10 cellular contexts compared by ENCODE assay signal in the genomic region with DNA sequence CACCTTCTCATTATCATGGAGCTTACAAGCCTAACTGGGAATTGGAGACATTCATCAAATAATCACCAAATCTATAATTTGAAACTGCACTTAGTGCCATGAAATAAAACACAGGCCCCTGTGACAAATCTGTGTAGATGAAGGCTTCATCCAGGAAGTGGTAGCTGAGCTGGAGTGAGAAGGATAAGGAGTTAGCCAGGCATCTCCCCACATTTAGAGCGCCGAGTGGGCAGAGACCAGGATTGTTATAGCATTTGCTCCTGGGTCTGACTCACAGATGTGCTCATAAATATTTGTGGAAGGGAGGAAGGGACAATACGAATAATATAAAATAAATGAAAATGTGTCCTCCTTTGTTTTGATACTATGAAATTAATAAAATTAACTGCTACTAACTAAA. TPM values are rescaled to one million over a fixed set of nuclear protein-coding genes. Genes with fewer than 3 reads are reported as not detected.
DNase-seq lines count a peak whose midpoint lies in the region; ATAC-seq, FAIRE-seq and TF ChIP-seq lines count a peak whose summit lies in the region.
"Had no signal": no experiment of that assay in that cellular context is flagged by ENCODE, and none has a peak within 500 bp of the region (broad histone marks: within the 10 kb centered on the region; RNA-seq: fewer than 3 reads in every experiment).

No MANE protein-coding gene starts in this region.

- dilution Hi-C loops in endothelial cell of umbilical vein (cut with MboI; ENCODE audit: extremely low pct_ligation_motif_present, low sequenced_read_pairs), result no loop called here

- H3K27me3 ChIP-seq in DOHH2 (ENCODE audit: control insufficient read depth, low read length), result no peaks in the 10 kb centered on the region
- no peaks in the 10 kb centered on the region for H3K27me3 ChIP-seq in PC-9 (ENCODE audit: insufficient read depth, low read depth)
- no peaks in the 10 kb centered on the region for H3K27me3 ChIP-seq in endothelial cell of umbilical vein (ENCODE audit: control insufficient read depth in 2 of 2, insufficient read depth in 2 of 2, low read length in 2 of 2)
- H3K27me3 ChIP-seq in prostate gland (replicated peaks; ENCODE audit: insufficient read depth), result no peaks in the 10 kb centered on the region
- H3K27me3 ChIP-seq: adrenal gland had no signal

- BruUV-seq in PC-9 (replicated peaks; lab: Mats Ljungman, UMichigan) (no TSS peak), endothelial cell of umbilical vein (replicated peaks; lab: Mats Ljungman, UMichigan) (no TSS peak)

- no peak overlapping the region for H3K9ac ChIP-seq in endothelial cell of umbilical vein (replicated peaks; ENCODE audit: extremely low read depth, insufficient read depth, low read length)

- FAIRE-seq in endothelial cell of umbilical vein (lab: Jason Lieb, UNC), result peak; percentile 50

- CTCF ChIA-PET in PC-9 (lab: Charles Lee) (no interaction called here), endothelial cell of umbilical vein (lab: Charles Lee) (interaction anchor here (1.3 to 1.4 kb wide), 2 partner anchors 14 to 33 kb away, joined by 3 to 4 read pairs; no protein-coding TSS in a partner anchor)

- intact Hi-C loops in PC-9 (cut with micrococcal nuclease; ENCODE audit: unreplicated experiment) (no loop called here), endothelial cell of umbilical vein (cut with micrococcal nuclease) (loop anchor here (5.0 kb wide), 1 partner anchor 209 kb away; the partner anchor contains the start of gene TGOLN2), prostate gland (cut with DNase I) (no loop called here)

- H3K9me3 ChIP-seq in DOHH2 (ENCODE audit: control insufficient read depth, insufficient read depth, low read length) (no peaks in the 10 kb centered on the region), PC-9 (ENCODE audit: insufficient read depth, low read depth) (no peaks in the 10 kb centered on the region), endothelial cell of umbilical vein (replicated peaks; ENCODE audit: control insufficient read depth, insufficient read depth, low read length) (no peaks in the 10 kb centered on the region), prostate gland (no peaks in the 10 kb centered on the region)
- H3K9me3 ChIP-seq: adrenal gland had no signal

- POLR2A ChIA-PET in PC-9 (lab: Charles Lee; ENCODE audit: unreplicated experiment), result interaction anchor here (0.6 kb wide), 2 partner anchors 62 to 80 kb away, joined by 4 to 5 read pairs; no protein-coding TSS in a partner anchor
- POLR2A ChIA-PET in endothelial cell of umbilical vein (lab: Charles Lee), result interaction anchor here (0.6 to 1.6 kb wide), 3 partner anchors 10 to 107 kb away, joined by 3 to 4 read pairs (median 4); no protein-coding TSS in a partner anchor

- H4K20me1 ChIP-seq in DOHH2 (ENCODE audit: control insufficient read depth, insufficient read depth, low read depth, low read length) (peaks cover 19% of the 10 kb centered on the region), PC-9 (ENCODE audit: insufficient read depth) (peaks cover 21% of the 10 kb centered on the region), endothelial cell of umbilical vein (replicated peaks; ENCODE audit: control insufficient read depth, extremely low read depth, insufficient read depth, low read length) (peaks cover 4% of the 10 kb centered on the region)

- H3K4me1 ChIP-seq in DOHH2 (ENCODE audit: control insufficient read depth, low read length), result peaks cover 30% of the 10 kb centered on the region
- H3K4me1 ChIP-seq in PC-9 (replicated peaks; ENCODE audit: insufficient read depth), result peaks cover 25% of the 10 kb centered on the region
- H3K4me1 ChIP-seq in endothelial cell of umbilical vein (ENCODE audit: control insufficient read depth, extremely low read depth, insufficient read depth, low read length), result peaks cover 30% of the 10 kb centered on the region
- peaks cover 8% of the 10 kb centered on the region for H3K4me1 ChIP-seq in prostate gland (replicated peaks)

- H3F3A ChIP-seq in DOHH2 (ENCODE audit: control insufficient read depth, insufficient read depth), result peaks cover 25% of the 10 kb centered on the region
- H3F3A ChIP-seq in PC-9 (ENCODE audit: insufficient read depth, low read depth), result peaks cover 36% of the 10 kb centered on the region

- H2AFZ ChIP-seq in PC-9, result no peak overlapping the region
- H2AFZ ChIP-seq in endothelial cell of umbilical vein (ENCODE audit: low read depth, low read length), result no peak overlapping the region

- 40% methylated on average over 3 of the region's 3 CpGs for WGBS in prostate gland

- TF ChIP-seq CTCF in DOHH2 (IDR thresholded peaks at IDR 0.05; ENCODE audit: low read depth, low read length, poor library complexity, severe bottlenecking) (no peak), PC-9 (conservative IDR thresholded peaks at IDR 0.05) (no peak), endothelial cell of umbilical vein (IDR thresholded peaks at IDR 0.05; ENCODE audit: extremely low read depth in 1 of 2, insufficient read depth in 1 of 2, low read depth in 1 of 2, low read length in 2 of 2) (no peak), prostate gland (IDR thresholded peaks at IDR 0.05) (no peak)

- H3K36me3 ChIP-seq in DOHH2 (ENCODE audit: control insufficient read depth, low read length), result peaks cover 42% of the 10 kb centered on the region
- H3K36me3 ChIP-seq in PC-9 (ENCODE audit: low read depth), result peaks cover 17% of the 10 kb centered on the region
- peaks cover under 1 to 5% of the 10 kb centered on the region in 2 experiments for H3K36me3 ChIP-seq in endothelial cell of umbilical vein (ENCODE audit: control insufficient read depth in 2 of 2, extremely low read depth in 1 of 2, insufficient read depth in 2 of 2, low read length in 2 of 2)
- no peaks in the 10 kb centered on the region for H3K36me3 ChIP-seq in prostate gland

- no peak for TF ChIP-seq POLR2A in endothelial cell of umbilical vein (IDR thresholded peaks at IDR 0.05; ENCODE audit: low read depth, low read length)
- no peak for TF ChIP-seq POLR2A in prostate gland (IDR thresholded peaks at IDR 0.05)

- H3K27ac ChIP-seq in DOHH2 (ENCODE audit: low read depth, low read length) (no peak overlapping the region), PC-9 (0 out of 2 replicates have a peak overlapping the region, but pooled peaks have one; percentile 97), endothelial cell of umbilical vein (ENCODE audit: insufficient read depth, low read depth, low read length) (no peak overlapping the region), prostate gland (peak overlapping the region; percentile 98)

- DNase-seq in PC-9 (no peak), endothelial cell of umbilical vein (ENCODE audit: low read depth, low spot score) (no peak), prostate gland (ENCODE audit: low spot score) (no peak), NCI-H446 treated with DMSO at 0.1 percent for 48 hours (lab: John Stamatoyannopoulos, UW) (no peak)
- no peak for DNase-seq in activated CD4-positive, alpha-beta T cell treated with anti-CD3 and anti-CD28 coated beads, Interleukin-2, amount 50 U/mL, for 4 hours
- DNase-seq: adrenal gland had no signal

- H3K9me1 ChIP-seq in endothelial cell of umbilical vein (replicated peaks; ENCODE audit: control insufficient read depth, extremely low read depth, insufficient read depth, low read length), result no peaks in the 10 kb centered on the region

- H3K9me2 ChIP-seq in DOHH2 (replicated peaks; ENCODE audit: control insufficient read depth, low read length) (no peaks in the 10 kb centered on the region), PC-9 (ENCODE audit: insufficient read depth) (no peaks in the 10 kb centered on the region)

- peak overlapping the region; percentile 98 for H3K4me2 ChIP-seq in DOHH2 (ENCODE audit: low read length)
- H3K4me2 ChIP-seq in PC-9, result peak overlapping the region; percentile 87
- H3K4me2 ChIP-seq in endothelial cell of umbilical vein (ENCODE audit: insufficient read depth, low read length), result no peak overlapping the region

- H3K4me3 ChIP-seq in DOHH2 (ENCODE audit: low read length), result peak overlapping the region; percentile 100
- H3K4me3 ChIP-seq in PC-9, result peak overlapping the region; percentile 100; the same call in 1 of the 2 replicates
- H3K4me3 ChIP-seq in endothelial cell of umbilical vein (replicated peaks in 1 of 3; ENCODE audit: insufficient read depth in 1 of 3, low read depth in 1 of 3, low read length in 3 of 3), result no peak overlapping the region
- no peak overlapping the region for H3K4me3 ChIP-seq in prostate gland
- H3K4me3 ChIP-seq: lung had no signal

- ATAC-seq in HG02623 (IDR thresholded peaks at IDR 0.05; ENCODE audit: unreplicated experiment), result no peak
- no peak for ATAC-seq in HG02870 (IDR thresholded peaks at IDR 0.05; ENCODE audit: unreplicated experiment)

- H3K79me2 ChIP-seq in DOHH2 (ENCODE audit: control insufficient read depth, low read length) (peaks cover 53% of the 10 kb centered on the region), PC-9 (ENCODE audit: low read depth) (peaks cover 55% of the 10 kb centered on the region), endothelial cell of umbilical vein (ENCODE audit: control insufficient read depth, insufficient read depth, low read length) (peaks cover 32% of the 10 kb centered on the region)

RNA-seq across cellular contexts. Expression of gene MAT2A, which starts 2.5 kb away (rescaled TPM):
- total RNA-seq in PC-9 (2021) (169 and 206 TPM in 2 replicates), endothelial cell of umbilical vein (236 and 257 TPM in 2 replicates), prostate gland (100 to 1,000 TPM; 103 to 134 TPM)
- polyA plus RNA-seq in endothelial cell of umbilical vein, result 151 and 172 TPM in 2 replicates
- polyA plus RNA-seq in endothelial cell of umbilical vein (2011; cell fraction: cytosol; rRNA removed), result 116 and 136 TPM in 2 replicates
- polyA plus RNA-seq in endothelial cell of umbilical vein (2011; cell fraction: nucleus; rRNA removed), result 623 and 766 TPM in 2 replicates
- polyA plus RNA-seq in endothelial cell of umbilical vein (2012), result 223 and 272 TPM in 2 replicates
- 335 and 379 TPM in 2 replicates for polyA minus RNA-seq in endothelial cell of umbilical vein
- polyA minus RNA-seq in endothelial cell of umbilical vein (2011; cell fraction: cytosol; rRNA and poly(A)+ RNA removed), result 333 TPM
- 297 and 352 TPM in 2 replicates for polyA minus RNA-seq in endothelial cell of umbilical vein (2011; cell fraction: nucleus; rRNA and poly(A)+ RNA removed)

RNA-seq across cellular contexts. Expression of gene GGCX, which starts 24.8 kb away (rescaled TPM):
- total RNA-seq in PC-9 (2021) (30.2 and 30.6 TPM in 2 replicates), endothelial cell of umbilical vein (44.5 and 48.0 TPM in 2 replicates), prostate gland (10 to 100 TPM; 17.8 to 52.7 TPM)
- 58.9 and 62.7 TPM in 2 replicates for polyA plus RNA-seq in endothelial cell of umbilical vein
- 44.7 and 47.0 TPM in 2 replicates for polyA plus RNA-seq in endothelial cell of umbilical vein (2011; cell fraction: cytosol; rRNA removed)
- 48.2 and 60.0 TPM in 2 replicates for polyA plus RNA-seq in endothelial cell of umbilical vein (2011; cell fraction: nucleus; rRNA removed)
- polyA plus RNA-seq in endothelial cell of umbilical vein (2012), result 44.4 and 45.2 TPM in 2 replicates
- polyA minus RNA-seq in endothelial cell of umbilical vein, result 112 and 122 TPM in 2 replicates
- 15.7 TPM for polyA minus RNA-seq in endothelial cell of umbilical vein (2011; cell fraction: cytosol; rRNA and poly(A)+ RNA removed)
- 33.9 and 40.7 TPM in 2 replicates for polyA minus RNA-seq in endothelial cell of umbilical vein (2011; cell fraction: nucleus; rRNA and poly(A)+ RNA removed)

RNA-seq across cellular contexts. Expression of gene VAMP8, which starts 40.9 kb away (rescaled TPM):
- 91.9 and 124 TPM in 2 replicates for total RNA-seq in PC-9 (2021)
- total RNA-seq in endothelial cell of umbilical vein, result 35.8 and 39.0 TPM in 2 replicates
- 68.7 and 73.1 TPM in 2 replicates for polyA plus RNA-seq in endothelial cell of umbilical vein
- polyA plus RNA-seq in endothelial cell of umbilical vein (2011; cell fraction: cytosol; rRNA removed), result 66.7 and 80.9 TPM in 2 replicates
- 26.9 and 29.2 TPM in 2 replicates for polyA plus RNA-seq in endothelial cell of umbilical vein (2011; cell fraction: nucleus; rRNA removed)
- 94.8 and 116 TPM in 2 replicates for polyA plus RNA-seq in endothelial cell of umbilical vein (2012)
- polyA minus RNA-seq in endothelial cell of umbilical vein, result 17.4 and 21.2 TPM in 2 replicates
- polyA minus RNA-seq in endothelial cell of umbilical vein (2011; cell fraction: cytosol; rRNA and poly(A)+ RNA removed), result 23.2 TPM
- 3.8 and 4.4 TPM in 2 replicates for polyA minus RNA-seq in endothelial cell of umbilical vein (2011; cell fraction: nucleus; rRNA and poly(A)+ RNA removed)
- total RNA-seq in prostate gland, result 100 to 1,000 TPM in 1 of 2 donors, 10 to 100 TPM in 1; 44.4 to 108 TPM

RNA-seq across cellular contexts. Expression of gene VAMP5, which starts 47.8 kb away (rescaled TPM):
- 7.2 and 7.4 TPM in 2 replicates for total RNA-seq in PC-9 (2021)
- 164 and 186 TPM in 2 replicates for total RNA-seq in endothelial cell of umbilical vein
- polyA plus RNA-seq in endothelial cell of umbilical vein, result 624 and 648 TPM in 2 replicates
- polyA plus RNA-seq in endothelial cell of umbilical vein (2011; cell fraction: cytosol; rRNA removed), result 398 and 453 TPM in 2 replicates
- polyA plus RNA-seq in endothelial cell of umbilical vein (2011; cell fraction: nucleus; rRNA removed), result 96.0 and 112 TPM in 2 replicates
- polyA plus RNA-seq in endothelial cell of umbilical vein (2012), result 305 and 367 TPM in 2 replicates
- 96.5 and 104 TPM in 2 replicates for polyA minus RNA-seq in endothelial cell of umbilical vein
- not detected for polyA minus RNA-seq in endothelial cell of umbilical vein (2011; cell fraction: cytosol; rRNA and poly(A)+ RNA removed)
- 9.9 and 13.3 TPM in 2 replicates for polyA minus RNA-seq in endothelial cell of umbilical vein (2011; cell fraction: nucleus; rRNA and poly(A)+ RNA removed)
- total RNA-seq in prostate gland, result 10 to 100 TPM in 1 of 2 donors, 1 to 10 TPM in 1; 8.4 to 27.0 TPM

RNA-seq across cellular contexts. Expression of gene RNF181, which starts 59.1 kb away (rescaled TPM):
- total RNA-seq in PC-9 (2021) (93.9 and 96.7 TPM in 2 replicates), endothelial cell of umbilical vein (133 and 142 TPM in 2 replicates), prostate gland (100 to 1,000 TPM; 161 to 201 TPM)
- polyA plus RNA-seq in endothelial cell of umbilical vein, result 629 and 643 TPM in 2 replicates
- 503 and 603 TPM in 2 replicates for polyA plus RNA-seq in endothelial cell of umbilical vein (2011; cell fraction: cytosol; rRNA removed)
- polyA plus RNA-seq in endothelial cell of umbilical vein (2011; cell fraction: nucleus; rRNA removed), result 227 and 271 TPM in 2 replicates
- 260 and 265 TPM in 2 replicates for polyA plus RNA-seq in endothelial cell of umbilical vein (2012)
- polyA minus RNA-seq in endothelial cell of umbilical vein, result 205 and 256 TPM in 2 replicates
- 27.7 TPM for polyA minus RNA-seq in endothelial cell of umbilical vein (2011; cell fraction: cytosol; rRNA and poly(A)+ RNA removed)
- polyA minus RNA-seq in endothelial cell of umbilical vein (2011; cell fraction: nucleus; rRNA and poly(A)+ RNA removed), result 51.5 and 60.1 TPM in 2 replicates

Comparison
In these comparisons a context has a peak if more than half of its experiments do, and no peak if none do; other contexts are left out.
1. H3K27ac ChIP-seq: peak in PC-9 (single experiment) and prostate gland (2 of 2); none in DOHH2 (single experiment) and endothelial cell of umbilical vein (single experiment).
2. H3K4me3 ChIP-seq: peak in DOHH2 (single experiment) and PC-9 (single experiment); none in endothelial cell of umbilical vein (0 of 3) and prostate gland (0 of 2).